Comparison of ENCODE assay signal across 8 cellular contexts in the genomic region with DNA sequence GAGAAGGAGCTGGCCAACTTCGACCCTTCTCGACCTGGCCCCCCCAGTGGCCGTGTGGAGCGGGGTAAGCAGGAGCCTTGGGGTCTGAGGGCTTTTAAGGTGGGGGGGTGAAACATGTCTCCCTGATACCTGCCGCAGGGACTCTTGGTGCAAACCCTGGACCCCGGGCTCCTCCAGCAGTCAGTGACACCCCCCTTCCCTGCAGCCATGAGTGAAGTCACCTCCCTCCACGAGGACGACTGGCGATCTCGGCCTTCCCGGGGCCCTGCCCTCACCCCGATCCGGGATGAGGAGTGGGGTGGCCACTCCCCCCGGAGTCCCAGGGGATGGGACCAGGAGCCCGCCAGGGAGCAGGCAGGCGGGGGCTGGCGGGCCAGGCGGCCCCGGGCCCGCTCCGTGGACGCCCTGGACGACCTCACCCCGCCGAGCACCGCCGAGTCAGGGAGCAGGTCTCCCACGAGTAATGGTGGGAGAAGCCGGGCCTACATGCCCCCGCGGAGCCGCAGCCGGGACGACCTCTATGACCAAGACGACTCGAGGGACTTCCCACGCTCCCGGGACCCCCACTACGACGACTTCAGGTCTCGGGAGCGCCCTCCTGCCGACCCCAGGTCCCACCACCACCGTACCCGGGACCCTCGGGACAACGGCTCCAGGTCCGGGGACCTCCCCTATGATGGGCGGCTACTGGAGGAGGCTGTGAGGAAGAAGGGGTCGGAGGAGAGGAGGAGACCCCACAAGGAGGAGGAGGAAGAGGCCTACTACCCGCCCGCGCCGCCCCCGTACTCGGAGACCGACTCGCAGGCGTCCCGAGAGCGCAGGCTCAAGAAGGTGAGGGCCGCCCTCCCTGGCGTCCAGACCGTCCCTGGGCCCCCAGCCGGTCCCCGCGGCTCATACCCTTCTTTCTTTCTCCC. TPM values are rescaled to one million over a fixed set of nuclear protein-coding genes. Genes with fewer than 3 reads are reported as not detected.
DNase-seq lines count a peak whose midpoint lies in the region; ATAC-seq and TF ChIP-seq lines count a peak whose summit lies in the region.

No MANE protein-coding gene starts in this region.

- CTCF ChIA-PET in Caco-2 (lab: Charles Lee): no interaction called here

- H3K4me3 Mint-ChIP-seq in Caco-2 (ENCODE audit: unreplicated experiment) (peak overlapping the region; percentile 79), nephron (peak overlapping the region; percentile 94 to 99 (median 98))

- intact Hi-C loops in Caco-2 (cut with micrococcal nuclease; ENCODE audit: unreplicated experiment) (no loop called here), uterus (cut with DNase I; ENCODE audit: low total_unique reads) (no loop called here)

- no peaks in the 10 kb centered on the region for H4K20me1 ChIP-seq in fibroblast of lung (ENCODE audit: control insufficient read depth, extremely low read depth, insufficient read depth, low read length)

- H3K27me3 ChIP-seq in Caco-2 (replicated peaks; ENCODE audit: control insufficient read depth, insufficient read depth, low read length) (no peaks in the 10 kb centered on the region), fibroblast of lung (ENCODE audit: control insufficient read depth, insufficient read depth, low read length) (no peaks in the 10 kb centered on the region), uterus (no peaks in the 10 kb centered on the region)

- H3K4me1 Mint-ChIP-seq in Caco-2 (ENCODE audit: low read depth, unreplicated experiment) (no peaks in the 10 kb centered on the region), nephron (peaks cover 6% of the 10 kb centered on the region)

- H3K36me3 Mint-ChIP-seq in Caco-2 (ENCODE audit: insufficient read depth, unreplicated experiment): peaks cover 91% of the 10 kb centered on the region
- H3K36me3 Mint-ChIP-seq in nephron (ENCODE audit: low read depth): peaks cover 25% of the 10 kb centered on the region

- peaks cover 12% of the 10 kb centered on the region for H3K79me2 ChIP-seq in fibroblast of lung (ENCODE audit: control insufficient read depth, insufficient read depth, low read length)

- H2AFZ ChIP-seq in fibroblast of lung (ENCODE audit: low read length): peak overlapping the region; percentile 49

- H3K4me3 ChIP-seq in Caco-2 (ENCODE audit: low read depth, low read length) (peak overlapping the region; percentile 54), fibroblast of lung (replicated peaks in 1 of 4; ENCODE audit: control extremely low read depth in 1 of 4, insufficient read depth in 1 of 4, low read depth in 3 of 4, low read length in 4 of 4) (peak overlapping the region; percentile 81 to 96 (median 88)), uterus (peak overlapping the region; percentile 74 to 83)

- no peaks in the 10 kb centered on the region for H3K27me3 Mint-ChIP-seq in Caco-2 (ENCODE audit: insufficient read depth, unreplicated experiment)
- no peaks in the 10 kb centered on the region for H3K27me3 Mint-ChIP-seq in nephron (ENCODE audit: low read depth)

- TF ChIP-seq POLR2A in uterus (IDR thresholded peaks at IDR 0.05): no peak

- H3K36me3 ChIP-seq in Caco-2 (ENCODE audit: control insufficient read depth, insufficient read depth, low read length) (peaks cover 12% of the 10 kb centered on the region), fibroblast of lung (ENCODE audit: control insufficient read depth, insufficient read depth, low read length) (peaks cover 13% of the 10 kb centered on the region), uterus (no peaks in the 10 kb centered on the region)

- no peaks in the 10 kb centered on the region for H3K9me3 Mint-ChIP-seq in Caco-2 (ENCODE audit: unreplicated experiment)
- H3K9me3 Mint-ChIP-seq in nephron: no peaks in the 10 kb centered on the region

- peak overlapping the region; percentile 78 for H3K27ac ChIP-seq in fibroblast of lung (ENCODE audit: insufficient read depth, low read length)
- peak overlapping the region; percentile 99 for H3K27ac ChIP-seq in uterus

- peak overlapping the region; percentile 89 for H3K9ac ChIP-seq in fibroblast of lung (ENCODE audit: insufficient read depth, low read length)

- H3K27ac Mint-ChIP-seq in Caco-2 (ENCODE audit: unreplicated experiment) (peak overlapping the region; percentile 92), nephron (peak overlapping the region; percentile 97 to 99 (median 99))

- POLR2A ChIA-PET in Caco-2 (lab: Charles Lee): interaction anchor here (0.6 kb wide), 2 partner anchors 123 to 435 kb away, joined by 3 to 4 read pairs; no protein-coding TSS in a partner anchor

- TF ChIP-seq CTCF in Caco-2 (IDR thresholded peaks at IDR 0.05; ENCODE audit: insufficient read depth in 1 of 2, low read depth in 1 of 2, low read length in 1 of 2, severe bottlenecking in 1 of 2, unreplicated experiment in 1 of 2): no peak
- no peak for TF ChIP-seq CTCF in fibroblast of lung (conservative IDR thresholded peaks at IDR 0.05 in 1 of 2, IDR thresholded peaks at IDR 0.05 in 1 of 2; ENCODE audit: low read depth in 1 of 2, low read length in 2 of 2)
- no peak for TF ChIP-seq CTCF in nephron (IDR thresholded peaks at IDR 0.05; ENCODE audit: unreplicated experiment in 3 of 3)
- no peak for TF ChIP-seq CTCF in uterus (IDR thresholded peaks at IDR 0.05)

- no peak for ATAC-seq in HG03095 (IDR thresholded peaks at IDR 0.05; ENCODE audit: unreplicated experiment)

- BruUV-seq in Caco-2 (replicated peaks; lab: Mats Ljungman, UMichigan): TSS peak; percentile 53

- H3K9me3 ChIP-seq in Caco-2: no peaks in the 10 kb centered on the region
- no peaks in the 10 kb centered on the region for H3K9me3 ChIP-seq in fibroblast of lung (ENCODE audit: control insufficient read depth, insufficient read depth, low read depth, low read length)
- no peaks in the 10 kb centered on the region for H3K9me3 ChIP-seq in uterus

- H3K4me2 ChIP-seq in fibroblast of lung (ENCODE audit: extremely low read depth, insufficient read depth, low read length): peak overlapping the region; percentile 87

- H3K4me1 ChIP-seq in Caco-2: peaks cover 10% of the 10 kb centered on the region
- peaks cover 2% of the 10 kb centered on the region for H3K4me1 ChIP-seq in fibroblast of lung (ENCODE audit: control insufficient read depth, extremely low read depth, insufficient read depth, low read length)
- peaks cover 0 to 4% of the 10 kb centered on the region in 2 donors for H3K4me1 ChIP-seq in uterus

- DNase-seq in Caco-2 (peak; percentile 39 to 46), M059J (ENCODE audit: low read depth) (peak; percentile 40), activated T-cell treated with anti-CD3 and anti-CD28 coated beads for 48 hours (ENCODE audit: low read depth) (peak; percentile 26), fibroblast of lung (ENCODE audit: low read depth in 2 of 2) (peak in 1 of 2 donors; percentile 33), uterus (peak; percentile 64 to 66), NCI-H345 (lab: John Stamatoyannopoulos, UW) (no peak)

RNA-seq across cellular contexts. Expression of a gene that starts 1.6 kb away (rescaled TPM):
- total RNA-seq in Caco-2 (2022) (105 and 108 TPM in 2 replicates), fibroblast of lung (42.1 and 53.8 TPM in 2 replicates), uterus (100 to 1,000 TPM in 1 of 4 donors, 10 to 100 TPM in 3; 48.8 to 155 (median 87.5) TPM)
- 38.6 and 66.5 TPM in 2 replicates for total RNA-seq in M059J (2014; rRNA removed; shearing (Covaris generic))
- polyA plus RNA-seq in fibroblast of lung: 74.9 and 105 TPM in 2 replicates
- 72.0 and 78.6 TPM in 2 replicates for polyA plus RNA-seq in fibroblast of lung (2012)
- polyA minus RNA-seq in fibroblast of lung (ENCODE audit: low replicate concordance): 79.1 and 80.1 TPM in 2 replicates

RNA-seq across cellular contexts. Expression of a gene that starts 15.2 kb away (rescaled TPM):
- total RNA-seq in Caco-2 (2022) (not detected in 2 replicates), fibroblast of lung (not detected in 2 replicates), uterus (1 to 10 TPM in 1 of 4 donors, not detected in 3; 1.1 TPM)
- total RNA-seq in M059J (2014; rRNA removed; shearing (Covaris generic)): not detected in 2 replicates
- not detected in 2 replicates for polyA plus RNA-seq in fibroblast of lung
- not detected in 2 replicates for polyA plus RNA-seq in fibroblast of lung (2012)
- polyA minus RNA-seq in fibroblast of lung (ENCODE audit: low replicate concordance): not detected in 2 replicates

RNA-seq across cellular contexts. Expression of a gene that starts 18.4 kb away (rescaled TPM):
- 172 and 197 TPM in 2 replicates for total RNA-seq in Caco-2 (2022)
- total RNA-seq in M059J (2014; rRNA removed; shearing (Covaris generic)): 0.07 TPM in 1 of 2 replicates, not detected in the other
- 0.26 and 0.33 TPM in 2 replicates for total RNA-seq in fibroblast of lung
- polyA plus RNA-seq in fibroblast of lung: 0.29 and 0.31 TPM in 2 replicates
- 1.6 TPM in 2 replicates for polyA plus RNA-seq in fibroblast of lung (2012)
- polyA minus RNA-seq in fibroblast of lung (ENCODE audit: low replicate concordance): not detected in 2 replicates
- total RNA-seq in uterus: 10 to 100 TPM in 3 of 4 donors, 1 to 10 TPM in 1; 7.3 to 37.8 (median 20.2) TPM

RNA-seq across cellular contexts. Expression of a gene that starts 24.8 kb away (rescaled TPM):
- total RNA-seq in Caco-2 (2022) (0.41 TPM in 1 of 2 replicates, not detected in the other), fibroblast of lung (0.50 TPM in 1 of 2 replicates, not detected in the other), uterus (10 to 100 TPM in 1 of 4 donors, under 1 TPM in 1, not detected in 2; 0.91 to 15.1 TPM)
- total RNA-seq in M059J (2014; rRNA removed; shearing (Covaris generic)): not detected in 2 replicates
- 0.10 TPM in 1 of 2 replicates, not detected in the other for polyA plus RNA-seq in fibroblast of lung
- polyA plus RNA-seq in fibroblast of lung (2012): 0.43 TPM in 1 of 2 replicates, not detected in the other
- not detected in 2 replicates for polyA minus RNA-seq in fibroblast of lung (ENCODE audit: low replicate concordance)

RNA-seq across cellular contexts. Expression of a gene that starts 38.6 kb away (rescaled TPM):
- not detected in 2 replicates for total RNA-seq in Caco-2 (2022)
- total RNA-seq in M059J (2014; rRNA removed; shearing (Covaris generic)): not detected in 2 replicates
- not detected in 2 replicates for total RNA-seq in fibroblast of lung
- not detected in 2 replicates for polyA plus RNA-seq in fibroblast of lung
- not detected in 2 replicates for polyA plus RNA-seq in fibroblast of lung (2012)
- polyA minus RNA-seq in fibroblast of lung (ENCODE audit: low replicate concordance): not detected in 2 replicates
- under 1 TPM in 1 of 4 donors, not detected in 3; 0.21 TPM for total RNA-seq in uterus
